Comparison of ENCODE assay signal across 8 cellular contexts in the genomic region with DNA sequence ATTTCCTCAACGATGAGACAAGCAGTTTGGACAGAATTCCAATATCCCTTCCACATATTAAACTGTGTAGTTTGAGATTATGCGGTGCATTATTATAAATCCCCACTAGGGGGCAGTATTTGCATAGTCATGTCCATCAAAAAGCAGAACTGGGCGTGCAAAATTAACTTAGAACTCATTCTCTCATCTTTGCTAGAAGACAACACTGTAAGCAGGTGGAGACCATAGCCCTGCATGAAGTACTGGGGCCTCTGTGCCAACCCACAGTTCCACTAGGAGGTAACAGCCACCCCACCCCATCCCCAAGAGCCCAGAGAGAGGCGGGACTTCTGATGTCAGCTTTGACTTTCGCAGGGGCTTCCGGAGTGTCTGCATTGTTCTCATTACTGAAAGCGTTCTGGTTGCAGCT.
DNase-seq lines count a peak whose midpoint lies in the region; ATAC-seq and TF ChIP-seq lines count a peak whose summit lies in the region.

No MANE protein-coding gene starts in this region.

- WGBS in psoas muscle, 3 donors, result 17 to 28% (median 21%) methylated on average over 7 of the region's 7 CpGs

- ATAC-seq in HG03060 (IDR thresholded peaks at IDR 0.05; ENCODE audit: low read depth, unreplicated experiment) (peak; percentile 69), psoas muscle (peak; percentile 52 to 78 (median 60)), HG03095 (IDR thresholded peaks at IDR 0.05; ENCODE audit: unreplicated experiment) (no peak), GM21576 (IDR thresholded peaks at IDR 0.05; ENCODE audit: unreplicated experiment) (no peak)

- H3K9me3 Mint-ChIP-seq in activated naive CD8-positive, alpha-beta T cell treated with anti-CD3 and anti-CD28 coated beads for 36 hours, result no peaks in the 10 kb centered on the region

- intact Hi-C loops in psoas muscle (cut with DNase I), result loop anchor here (2.0 to 5.0 kb wide), 2 partner anchors 566 to 627 kb away; a partner anchor contains a TSS

- H3K4me3 ChIP-seq in cardiac muscle cell (no peak overlapping the region), psoas muscle (no peak overlapping the region)

- no peaks in the 10 kb centered on the region for H3K9me3 ChIP-seq in cardiac muscle cell (ENCODE audit: low read depth)
- H3K9me3 ChIP-seq in psoas muscle, result no peaks in the 10 kb centered on the region

- peak overlapping the region; percentile 37 for H3K4me3 Mint-ChIP-seq in activated naive CD8-positive, alpha-beta T cell treated with anti-CD3 and anti-CD28 coated beads for 36 hours

- DNase-seq in DMS79 (lab: John Stamatoyannopoulos, UW) (peak; percentile 2), NCI-H526 (lab: John Stamatoyannopoulos, UW) (peak; percentile 59 to 80), cardiac muscle cell (ENCODE audit: low read depth in 1 of 2, low spot score in 1 of 2) (peak; percentile 75 to 80), psoas muscle (no peak)
- no peak for DNase-seq in activated naive CD8-positive, alpha-beta T cell treated with anti-CD3 and anti-CD28 coated beads for 36 hours

- H3K4me1 Mint-ChIP-seq in activated naive CD8-positive, alpha-beta T cell treated with anti-CD3 and anti-CD28 coated beads for 36 hours, result peaks cover 2% of the 10 kb centered on the region

- no peak overlapping the region for H3K27ac Mint-ChIP-seq in activated naive CD8-positive, alpha-beta T cell treated with anti-CD3 and anti-CD28 coated beads for 36 hours

- TF ChIP-seq CTCF in cardiac muscle cell (IDR thresholded peaks at IDR 0.05; ENCODE audit: low read depth, low read length), result peak; percentile 67
- TF ChIP-seq CTCF in psoas muscle (IDR thresholded peaks at IDR 0.05), result peak; percentile 92

- H3K36me3 ChIP-seq in cardiac muscle cell (no peaks in the 10 kb centered on the region), psoas muscle (ENCODE audit: insufficient read depth in 1 of 2, low read depth in 1 of 2) (no peaks in the 10 kb centered on the region)

- no peaks in the 10 kb centered on the region for H3K36me3 Mint-ChIP-seq in activated naive CD8-positive, alpha-beta T cell treated with anti-CD3 and anti-CD28 coated beads for 36 hours

- H3K27me3 Mint-ChIP-seq in activated naive CD8-positive, alpha-beta T cell treated with anti-CD3 and anti-CD28 coated beads for 36 hours, result no peaks in the 10 kb centered on the region

- H3K27ac ChIP-seq in cardiac muscle cell (no peak overlapping the region), psoas muscle (no peak overlapping the region)

- no peaks in the 10 kb centered on the region for H3K27me3 ChIP-seq in cardiac muscle cell
- no peaks in the 10 kb centered on the region for H3K27me3 ChIP-seq in psoas muscle (ENCODE audit: insufficient read depth in 3 of 3, low read length in 2 of 3)

- H3K4me1 ChIP-seq in cardiac muscle cell (ENCODE audit: low read depth) (no peaks in the 10 kb centered on the region), psoas muscle (no peaks in the 10 kb centered on the region)

Comparison
In these comparisons a context has a peak if more than half of its experiments do, and no peak if none do; other contexts are left out.
1. DNase-seq: peak in DMS79 (single experiment), NCI-H526 (2 of 2) and cardiac muscle cell (2 of 2); none in activated naive CD8-positive, alpha-beta T cell treated with anti-CD3 and anti-CD28 coated beads for 36 hours (single experiment) and psoas muscle (0 of 2).
2. ATAC-seq: peak in HG03060 (single experiment) and psoas muscle (4 of 4); none in HG03095 (single experiment) and GM21576 (single experiment).